Comparison of ENCODE assay signal across 21 cellular contexts in the genomic region with DNA sequence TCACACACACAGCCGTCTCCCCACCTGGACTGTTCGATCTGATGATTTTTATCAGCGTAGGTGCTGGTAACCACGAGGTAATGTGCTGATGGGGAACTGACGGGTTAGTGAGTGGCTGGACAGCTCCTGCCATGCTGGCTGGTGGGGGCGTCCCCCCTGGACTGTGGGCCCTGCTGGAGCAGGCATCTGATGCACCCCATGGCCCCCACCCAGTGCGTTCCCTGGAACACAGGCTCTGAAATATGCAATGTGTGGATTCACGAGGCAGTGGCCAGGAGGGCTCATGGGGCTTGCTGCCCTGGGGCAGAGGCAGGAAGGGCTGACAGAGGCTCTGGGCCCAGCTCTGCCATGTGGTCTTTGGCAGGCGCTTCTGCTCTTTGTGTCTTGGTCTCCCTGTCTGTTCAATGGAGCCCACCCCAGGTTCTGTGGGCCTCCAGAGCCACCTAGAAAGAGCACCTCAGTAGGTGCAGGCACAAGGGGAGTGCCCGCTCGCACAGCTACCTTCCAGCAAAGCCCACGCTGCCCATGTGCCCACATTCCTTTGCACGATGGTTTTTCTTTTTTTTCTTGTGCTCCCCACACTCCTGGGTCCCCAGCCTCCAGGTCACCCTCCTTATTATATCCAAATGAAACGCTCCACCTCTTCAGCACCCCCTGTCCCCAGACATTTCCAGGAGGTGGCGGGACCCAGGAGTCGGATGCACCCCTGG.
"Had no signal": no experiment of that assay in that cellular context is flagged by ENCODE, and none has a peak within 500 bp of the region (broad histone marks: within the 10 kb centered on the region; RNA-seq: fewer than 3 reads in every experiment).

No MANE protein-coding gene starts in this region.

- H3K36me3 ChIP-seq: heart right ventricle, left lung, neutrophil, right lobe of liver, vagina had no signal

- H3K4me3 ChIP-seq: heart right ventricle, left lung, right lobe of liver, vagina had no signal

- H3K4me1 ChIP-seq: parathyroid adenoma, right lobe of liver had no signal

- H3K27me3 ChIP-seq: right lobe of liver, vagina had no signal

- H3K27ac ChIP-seq: left lung, neutrophil, parathyroid adenoma, right lobe of liver had no signal

- ATAC-seq: activated CD4-positive, alpha-beta T cell treated with anti-CD3 and anti-CD28 coated beads for 36 hours; left lung; naive thymus-derived CD8-positive, alpha-beta T cell; stimulated activated memory B cell treated with anti-CD40 and anti-IgM and Interleukin-4, amounts not matched to agents 10 μg/mL and 1 μg/mL and 100 μg/mL, for 72 hours had no signal

- H3K9me3 ChIP-seq: neutrophil, right lobe of liver, vagina had no signal

- DNase-seq: activated B cell treated with CpG ODN at 0.5 μM for 24 hours; activated CD4-positive, alpha-beta T cell treated with anti-CD3 and anti-CD28 coated beads for 36 hours; activated CD4-positive, alpha-beta T cell treated with anti-CD3 and anti-CD28 coated beads, Interleukin-2, amount 50 U/mL, for 4 hours; activated effector memory CD4-positive, alpha-beta T cell treated with anti-CD3 and anti-CD28 coated beads, Interleukin-2, amount 50 U/mL, for 16 hours; activated naive CD4-positive, alpha-beta T cell treated with anti-CD3 and anti-CD28 coated beads, Interleukin-2, amount 10 ng/mL, durations not matched to agents 7 days and 5 days; activated T-cell treated with anti-CD3 and anti-CD28 coated beads for 4 hours; amygdala; erythroblast; foreskin fibroblast; heart right ventricle; left lung; naive thymus-derived CD8-positive, alpha-beta T cell; right lobe of liver; small intestine; stimulated activated CD4-positive, alpha-beta T cell treated with anti-CD3 and anti-CD28 coated beads, Interleukin-15, amount 100 ng/mL, for 24 hours; T1000; trophoblast cell had no signal
